8 cellular contexts compared by ENCODE assay signal in the genomic region with DNA sequence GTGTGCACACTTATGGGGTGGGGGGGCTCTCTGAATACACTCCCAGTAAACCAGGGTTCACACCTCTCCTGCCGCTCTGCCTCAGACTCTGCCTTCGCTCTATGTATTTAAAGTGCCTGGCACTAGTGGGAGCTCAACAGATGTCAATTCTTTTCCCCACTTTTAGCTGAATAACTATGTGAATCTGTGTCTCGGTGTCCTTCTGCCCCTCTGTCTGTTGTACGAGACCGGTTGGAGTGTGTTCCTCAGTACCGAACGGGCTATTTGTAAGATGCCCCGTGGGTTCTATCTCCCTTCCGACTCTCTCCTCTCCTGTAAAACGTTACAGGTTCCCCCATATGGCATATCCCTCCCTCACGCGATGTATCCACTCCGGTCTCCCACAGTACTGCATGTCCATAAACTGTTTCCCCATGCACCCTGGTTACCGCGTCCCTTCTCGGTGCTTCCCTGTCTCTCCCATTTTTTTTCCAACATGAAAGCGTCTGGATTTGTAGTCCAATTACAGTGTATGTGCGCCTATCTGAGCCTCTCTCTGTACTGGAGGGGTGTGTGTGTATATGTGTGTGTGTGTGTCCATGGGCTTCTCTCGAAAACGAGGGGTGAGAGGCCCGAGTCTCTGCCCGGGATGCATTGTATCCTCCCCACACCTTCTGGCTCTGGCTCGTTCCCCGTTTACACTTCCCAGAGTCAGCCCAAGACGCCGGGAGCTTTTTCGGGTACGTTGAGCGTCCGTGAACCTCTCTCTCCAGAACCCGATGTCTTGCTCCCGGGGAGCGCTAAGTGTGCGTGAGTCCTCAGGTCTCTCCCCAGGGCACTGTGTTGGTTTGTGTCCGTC. TPM values are rescaled to one million over a fixed set of nuclear protein-coding genes. Genes with fewer than 3 reads are reported as not detected.
DNase-seq lines count a peak whose midpoint lies in the region; ATAC-seq and TF ChIP-seq lines count a peak whose summit lies in the region.

No MANE protein-coding gene starts in this region.

- no peaks in the 10 kb centered on the region for H3K36me3 ChIP-seq in CD4-positive, alpha-beta memory T cell (ENCODE audit: insufficient read depth, low read length)
- H3K36me3 ChIP-seq in HUES64 (ENCODE audit: insufficient read depth, low read length) (no peaks in the 10 kb centered on the region), right atrium auricular region (no peaks in the 10 kb centered on the region), psoas muscle (ENCODE audit: insufficient read depth in 1 of 2, low read depth in 1 of 2) (no peaks in the 10 kb centered on the region)

- H3K36me3 Mint-ChIP-seq in CD4-positive, alpha-beta memory T cell = peaks cover 0 to 12% of the 10 kb centered on the region in 2 donors
- H3K36me3 Mint-ChIP-seq in activated naive CD8-positive, alpha-beta T cell treated with anti-CD3 and anti-CD28 coated beads, Interleukin-2, amount 10 ng/mL, durations not matched to agents 7 days and 5 days = peaks cover 2% of the 10 kb centered on the region

- peak overlapping the region; percentile 90 to 99 (median 97) for H3K27ac Mint-ChIP-seq in CD4-positive, alpha-beta memory T cell
- H3K27ac Mint-ChIP-seq in activated naive CD8-positive, alpha-beta T cell treated with anti-CD3 and anti-CD28 coated beads, Interleukin-2, amount 10 ng/mL, durations not matched to agents 7 days and 5 days = peak overlapping the region; percentile 80

- ATAC-seq in activated naive CD8-positive, alpha-beta T cell treated with anti-CD3 and anti-CD28 coated beads, Interleukin-2, amount 10 ng/mL, durations not matched to agents 7 days and 5 days (ENCODE audit: low read depth) = no peak
- ATAC-seq in psoas muscle (peak in 1 of 4 donors; percentile 13), GM18498 (IDR thresholded peaks at IDR 0.05; ENCODE audit: unreplicated experiment) (no peak)

- peaks cover 0 to 3% of the 10 kb centered on the region in 2 donors for H3K27me3 Mint-ChIP-seq in CD4-positive, alpha-beta memory T cell
- no peaks in the 10 kb centered on the region for H3K27me3 Mint-ChIP-seq in activated naive CD8-positive, alpha-beta T cell treated with anti-CD3 and anti-CD28 coated beads, Interleukin-2, amount 10 ng/mL, durations not matched to agents 7 days and 5 days

- CTCF ChIA-PET in CD4-positive, alpha-beta memory T cell (lab: Charles Lee; ENCODE audit: partially characterized antibody) = interaction anchor here (0.5 to 1.5 kb wide), 4 partner anchors 16 to 377 kb away, joined by 3 read pairs; no protein-coding TSS in a partner anchor

- no peaks in the 10 kb centered on the region for H3K9me3 ChIP-seq in CD4-positive, alpha-beta memory T cell (ENCODE audit: control insufficient read depth in 1 of 2, low read length in 2 of 2)
- H3K9me3 ChIP-seq in HUES64 (ENCODE audit: insufficient read depth, low read depth, low read length) (no peaks in the 10 kb centered on the region), right atrium auricular region (no peaks in the 10 kb centered on the region), psoas muscle (no peaks in the 10 kb centered on the region)

- peak overlapping the region; percentile 81 for H3K9ac ChIP-seq in HUES64 (ENCODE audit: low read depth, low read length)

- peak overlapping the region; percentile 43 to 81 for H3K4me3 ChIP-seq in CD4-positive, alpha-beta memory T cell (ENCODE audit: low read length in 2 of 2)
- peak overlapping the region; percentile 82 for H3K4me3 ChIP-seq in HUES64 (ENCODE audit: low read length)
- peak overlapping the region; percentile 93 to 94 for H3K4me3 ChIP-seq in right atrium auricular region
- H3K4me3 ChIP-seq in psoas muscle = peak overlapping the region; percentile 94

- peak overlapping the region; percentile 83 for H3K27ac ChIP-seq in CD4-positive, alpha-beta memory T cell (ENCODE audit: low read depth, low read length)
- H3K27ac ChIP-seq in HUES64 (ENCODE audit: low read depth, low read length) (no peak overlapping the region), right atrium auricular region (peak overlapping the region; percentile 100), psoas muscle (peak overlapping the region; percentile 95)

- peak overlapping the region; percentile 93 to 98 (median 96) for H3K4me3 Mint-ChIP-seq in CD4-positive, alpha-beta memory T cell
- H3K4me3 Mint-ChIP-seq in activated naive CD8-positive, alpha-beta T cell treated with anti-CD3 and anti-CD28 coated beads, Interleukin-2, amount 10 ng/mL, durations not matched to agents 7 days and 5 days = peak overlapping the region; percentile 94

- peaks cover 0 to 2% (median 0%) of the 10 kb centered on the region in 8 donors for H3K9me3 Mint-ChIP-seq in CD4-positive, alpha-beta memory T cell
- no peaks in the 10 kb centered on the region for H3K9me3 Mint-ChIP-seq in activated naive CD8-positive, alpha-beta T cell treated with anti-CD3 and anti-CD28 coated beads, Interleukin-2, amount 10 ng/mL, durations not matched to agents 7 days and 5 days

- peak in 3 of 5 donors; percentile 11 to 42 (median 21) for DNase-seq in CD4-positive, alpha-beta memory T cell
- DNase-seq in activated naive CD8-positive, alpha-beta T cell treated with anti-CD3 and anti-CD28 coated beads, Interleukin-2, amount 10 ng/mL, durations not matched to agents 7 days and 5 days = no peak
- DNase-seq in right atrium auricular region (ENCODE audit: low spot score) = no peak
- DNase-seq in psoas muscle = no peak
- no peak for DNase-seq in stimulated activated CD4-positive, alpha-beta T cell treated with anti-CD3 and anti-CD28 coated beads, Interleukin-1b, Interleukin-23, amount 100 ng/mL, for 48 hours
- DNase-seq in NCI-H187 (lab: John Stamatoyannopoulos, UW) = no peak

- POLR2A ChIA-PET in CD4-positive, alpha-beta memory T cell (lab: Charles Lee; ENCODE audit: partially characterized antibody) = interaction anchor here (1.2 to 3.8 kb wide), 4 partner anchors 13 to 702 kb away, joined by 3 to 19 read pairs (median 4); a partner anchor contains a TSS
- POLR2A ChIA-PET in activated naive CD8-positive, alpha-beta T cell treated with anti-CD3 and anti-CD28 coated beads, Interleukin-2, amount 10 ng/mL, durations not matched to agents 7 days and 5 days (lab: Charles Lee) = interaction anchor here (1.1 kb wide), 1 partner anchor 702 kb away, joined by 3 read pairs; a partner anchor contains a TSS

- WGBS in HUES64 = 19% methylated on average over 35 of the region's 35 CpGs
- WGBS in psoas muscle, 3 donors = 6 to 20% (median 10%) methylated on average over 35 of the region's 35 CpGs

- H3K27me3 ChIP-seq in CD4-positive, alpha-beta memory T cell (ENCODE audit: insufficient read depth, low read length) = no peaks in the 10 kb centered on the region
- peaks cover 13% of the 10 kb centered on the region for H3K27me3 ChIP-seq in HUES64 (ENCODE audit: insufficient read depth, low read length)
- no peaks in the 10 kb centered on the region for H3K27me3 ChIP-seq in right atrium auricular region
- no peaks in the 10 kb centered on the region for H3K27me3 ChIP-seq in psoas muscle (ENCODE audit: insufficient read depth in 3 of 3, low read length in 2 of 3)

- H3K4me1 ChIP-seq in CD4-positive, alpha-beta memory T cell (ENCODE audit: insufficient read depth, low read length) = peaks cover 29% of the 10 kb centered on the region
- H3K4me1 ChIP-seq in HUES64 (ENCODE audit: insufficient read depth, low read length) (peaks cover 54% of the 10 kb centered on the region), right atrium auricular region (peaks cover 0 to 51% of the 10 kb centered on the region in 2 donors), psoas muscle (peaks cover 35% of the 10 kb centered on the region)

- no peak for TF ChIP-seq CTCF in right atrium auricular region (IDR thresholded peaks at IDR 0.05)
- no peak for TF ChIP-seq CTCF in psoas muscle (IDR thresholded peaks at IDR 0.05)

- intact Hi-C loops in CD4-positive, alpha-beta memory T cell (cut with micrococcal nuclease) = loop anchor here (5.0 to 10.0 kb wide), 6 partner anchors 175 to 702 kb away; a partner anchor contains a TSS
- intact Hi-C loops in psoas muscle (cut with DNase I) = loop anchor here (2.0 to 10.0 kb wide), 4 partner anchors 43 to 377 kb away; no protein-coding TSS in a partner anchor

- H3K4me1 Mint-ChIP-seq in CD4-positive, alpha-beta memory T cell = peaks cover 24 to 51% (median 38%) of the 10 kb centered on the region in 4 donors
- H3K4me1 Mint-ChIP-seq in activated naive CD8-positive, alpha-beta T cell treated with anti-CD3 and anti-CD28 coated beads, Interleukin-2, amount 10 ng/mL, durations not matched to agents 7 days and 5 days = peaks cover 34% of the 10 kb centered on the region

RNA-seq across cellular contexts. Expression of a gene that starts 1.5 kb away (rescaled TPM):
- total RNA-seq in CD4-positive, alpha-beta memory T cell = 10 to 100 TPM; 14.0 to 15.6 TPM
- polyA plus RNA-seq in CD4-positive, alpha-beta memory T cell = 1 to 10 TPM; 2.8 to 4.5 TPM
- polyA plus RNA-seq in HUES64 (2013, experiment 1 of 2) = 11.6 TPM
- 10.1 TPM for polyA plus RNA-seq in HUES64 (2013, experiment 2 of 2)
- total RNA-seq in activated naive CD8-positive, alpha-beta T cell treated with anti-CD3 and anti-CD28 coated beads, Interleukin-2, amount 10 ng/mL, durations not matched to agents 7 days and 5 days = 10 to 100 TPM; 11.6 to 15.0 TPM
- 10 to 100 TPM; 28.8 to 29.1 TPM for total RNA-seq in right atrium auricular region
- 10 to 100 TPM; 16.2 to 59.8 (median 32.1) TPM for total RNA-seq in psoas muscle
- 10 to 100 TPM; 30.4 to 39.8 (median 39.6) TPM for polyA plus RNA-seq in psoas muscle

Comparison
In these comparisons a context has a peak if more than half of its experiments do, and no peak if none do; other contexts are left out.
1. DNase-seq: peak in CD4-positive, alpha-beta memory T cell (3 of 5); none in activated naive CD8-positive, alpha-beta T cell treated with anti-CD3 and anti-CD28 coated beads, Interleukin-2, amount 10 ng/mL, durations not matched to agents 7 days and 5 days (single experiment), right atrium auricular region (single experiment), psoas muscle (0 of 2), stimulated activated CD4-positive, alpha-beta T cell treated with anti-CD3 and anti-CD28 coated beads, Interleukin-1b, Interleukin-23, amount 100 ng/mL, for 48 hours (single experiment) and NCI-H187 (0 of 2).
2. Peak in every context shown above with its lines, with median percentiles within 50 percentile points of each other: H3K4me3 ChIP-seq.